18 cellular contexts compared by ENCODE assay signal in genomic region chr12:87815738-87816137, GRCh38.
DNase-seq lines count a peak whose midpoint lies in the region; ATAC-seq, FAIRE-seq and TF ChIP-seq lines count a peak whose summit lies in the region.
"Had no signal": no experiment of that assay in that cellular context is flagged by ENCODE, and none has a peak within 500 bp of the region (broad histone marks: within the 10 kb centered on the region; RNA-seq: fewer than 3 reads in every experiment).

No MANE protein-coding gene starts in this region.

- ATAC-seq in right lobe of liver (peak; percentile 83 to 95 (median 92)), GM21526 (IDR thresholded peaks at IDR 0.05; ENCODE audit: low FRiP score, unreplicated experiment) (no peak)
- ATAC-seq in effector memory CD8-positive, alpha-beta T cell (replicated peaks) = no peak
- ATAC-seq: GM23338 had no signal

- intact Hi-C loops in right lobe of liver (cut with DNase I) = no loop called here

- H3K4me3 Mint-ChIP-seq in effector memory CD8-positive, alpha-beta T cell = no peak overlapping the region
- H3K4me3 Mint-ChIP-seq: B cell; CD4-positive, alpha-beta T cell; GM23338 had no signal

- H3K9me3 ChIP-seq in right lobe of liver (no peaks in the 10 kb centered on the region), subcutaneous abdominal adipose tissue (ENCODE audit: control insufficient read depth in 5 of 5, low read length in 5 of 5) (no peaks in the 10 kb centered on the region)

- WGBS in right lobe of liver (ENCODE audit: insufficient coverage, low coverage, low lambda C conversion rate, missing lambda C conversion rate) = 25% methylated on average over 5 of the region's 5 CpGs

- H3K36me3 ChIP-seq in bronchial epithelial cell (ENCODE audit: control insufficient read depth, insufficient read depth, low read length) (no peaks in the 10 kb centered on the region), right lobe of liver (no peaks in the 10 kb centered on the region), subcutaneous abdominal adipose tissue (ENCODE audit: control insufficient read depth in 5 of 5, insufficient read depth in 5 of 5, low read length in 5 of 5) (no peaks in the 10 kb centered on the region)

- TF ChIP-seq POLR2A in right lobe of liver (IDR thresholded peaks at IDR 0.05) = no peak

- DNase-seq in HCEC 1CT (peak; percentile 21), bronchial epithelial cell (ENCODE audit: low read depth) (no peak), right lobe of liver (peak in 1 of 3 donors; percentile 54), NCI-H2196 (lab: John Stamatoyannopoulos, UW; ENCODE audit: unreplicated experiment) (no peak)
- no peak for DNase-seq in effector memory CD8-positive, alpha-beta T cell
- DNase-seq: CD4-positive, alpha-beta T cell; DMS79; NCI-H1092; NCI-H146; NCI-H2081 treated with DMSO at 0.1 percent for 48 hours; NCI-H345; NCI-H526 treated with DMSO at 0.1 percent for 48 hours; NK-92 treated with Interleukin-12 subunit alpha and Interleukin-12 subunit beta, amount 100 ng/mL, for 24 hours; SHP77 treated with DMSO at 0.1 percent for 48 hours had no signal

- peak overlapping the region in 2 of 3 donors; percentile 16 to 48 for H3K27ac ChIP-seq in right lobe of liver
- H3K27ac ChIP-seq in subcutaneous abdominal adipose tissue (ENCODE audit: low read depth, low read length) = peak overlapping the region; percentile 79

- TF ChIP-seq CTCF in bronchial epithelial cell (IDR thresholded peaks at IDR 0.05; ENCODE audit: insufficient read depth, low read length, severe bottlenecking) (no peak), right lobe of liver (IDR thresholded peaks at IDR 0.05) (no peak)

- H3K4me1 ChIP-seq in right lobe of liver = peaks cover 0 to 32% (median 7%) of the 10 kb centered on the region in 4 donors
- H3K4me1 ChIP-seq in subcutaneous abdominal adipose tissue (ENCODE audit: control insufficient read depth in 5 of 5, insufficient read depth in 5 of 5, low read length in 5 of 5) = peaks cover 0 to 49% (median 7%) of the 10 kb centered on the region in 5 donors

- no peaks in the 10 kb centered on the region for H3K4me1 Mint-ChIP-seq in effector memory CD8-positive, alpha-beta T cell (ENCODE audit: low read depth in 2 of 2)
- H3K4me1 Mint-ChIP-seq: B cell, GM23338 had no signal

- H3K9me3 Mint-ChIP-seq in effector memory CD8-positive, alpha-beta T cell = peaks cover 5 to 15% of the 10 kb centered on the region in 2 donors
- H3K9me3 Mint-ChIP-seq: CD4-positive, alpha-beta T cell had no signal

- H3K36me3 Mint-ChIP-seq in effector memory CD8-positive, alpha-beta T cell (ENCODE audit: insufficient read depth) = no peaks in the 10 kb centered on the region

- peak overlapping the region in 1 of 5 donors; percentile 48 for H3K9ac ChIP-seq in subcutaneous abdominal adipose tissue (ENCODE audit: low read length in 5 of 5)

- no peaks in the 10 kb centered on the region for H3K27me3 Mint-ChIP-seq in effector memory CD8-positive, alpha-beta T cell
- H3K27me3 Mint-ChIP-seq: B cell; CD4-positive, alpha-beta T cell had no signal

- H3K27me3 ChIP-seq in bronchial epithelial cell (ENCODE audit: control insufficient read depth, insufficient read depth, low read length) (no peaks in the 10 kb centered on the region), right lobe of liver (no peaks in the 10 kb centered on the region), subcutaneous abdominal adipose tissue (ENCODE audit: control insufficient read depth in 5 of 5, insufficient read depth in 4 of 5, low read length in 5 of 5) (no peaks in the 10 kb centered on the region)

- H3K4me3 ChIP-seq in bronchial epithelial cell (ENCODE audit: low read depth, low read length) = no peak overlapping the region
- H3K4me3 ChIP-seq in right lobe of liver = no peak overlapping the region
- no peak overlapping the region for H3K4me3 ChIP-seq in subcutaneous abdominal adipose tissue (ENCODE audit: low read depth in 1 of 5, low read length in 5 of 5)
- H3K4me3 ChIP-seq: GM23338 had no signal

- FAIRE-seq in bronchial epithelial cell (lab: Jason Lieb, UNC) = peak; percentile 40

- H3K27ac Mint-ChIP-seq in effector memory CD8-positive, alpha-beta T cell = no peak overlapping the region
- H3K27ac Mint-ChIP-seq: B cell; CD4-positive, alpha-beta T cell; GM23338 had no signal

Comparison
In these comparisons a context has a peak if more than half of its experiments do, and no peak if none do; other contexts are left out.
1. ATAC-seq: peak in right lobe of liver (4 of 4); none in effector memory CD8-positive, alpha-beta T cell (single experiment) and GM21526 (single experiment).